Comparison of ENCODE assay signal across 14 cellular contexts in the genomic region with DNA sequence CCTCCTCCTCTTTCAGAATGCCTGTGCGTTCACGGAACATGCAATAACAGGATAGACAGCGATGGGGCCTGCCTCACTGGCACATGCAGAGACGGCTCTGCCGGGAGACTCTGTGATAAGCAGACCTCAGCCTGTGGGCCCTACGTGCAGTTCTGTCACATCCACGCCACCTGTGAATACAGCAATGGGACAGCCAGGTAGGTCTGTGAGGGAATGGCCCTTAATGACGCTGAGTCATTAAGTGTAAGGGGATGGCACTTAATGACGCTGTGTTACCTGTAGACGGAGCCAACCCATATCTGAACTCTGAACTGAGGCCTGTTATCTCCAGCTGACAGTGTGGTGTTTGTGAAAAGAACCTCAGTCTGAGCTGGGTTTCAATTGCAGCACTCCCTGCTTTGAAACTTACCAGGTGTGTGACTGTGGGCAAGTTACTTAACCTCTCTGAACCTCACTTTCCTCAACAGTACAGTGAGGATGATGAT.
"Had no signal": no experiment of that assay in that cellular context is flagged by ENCODE, and none has a peak within 500 bp of the region (broad histone marks: within the 10 kb centered on the region; RNA-seq: fewer than 3 reads in every experiment).

No MANE protein-coding gene starts in this region.

- H3K4me1 Mint-ChIP-seq: activated T-helper 17 cell treated with anti-CD3 and anti-CD28 coated beads, Interleukin-2, amount 50 U/mL, for 72 hours had no signal

- H3K4me3 Mint-ChIP-seq: activated naive CD4-positive, alpha-beta T cell treated with anti-CD3 and anti-CD28 coated beads for 36 hours; activated T-helper 17 cell treated with anti-CD3 and anti-CD28 coated beads, Interleukin-2, amount 50 U/mL, for 72 hours had no signal

- DNase-seq: activated CD4-positive, alpha-beta T cell treated with anti-CD3 and anti-CD28 coated beads, Interleukin-2, amount 50 U/mL, for 1 hour; activated CD4-positive, CD25-positive, alpha-beta regulatory T cell; activated CD8-positive, alpha-beta memory T cell treated with anti-CD3 and anti-CD28 coated beads for 24 hours; activated naive CD4-positive, alpha-beta T cell treated with anti-CD3 and anti-CD28 coated beads for 36 hours; dorsolateral prefrontal cortex; hippocampal formation; ovary; spleen; stomach; T-helper 2 cell; testis had no signal

- H3K36me3 ChIP-seq: cardiac muscle cell, ovary, stomach had no signal

- H3K27ac ChIP-seq: cardiac muscle cell, dorsolateral prefrontal cortex, ovary, testis had no signal

- H3K4me1 ChIP-seq: testis had no signal

- H3K9me3 Mint-ChIP-seq: activated naive CD4-positive, alpha-beta T cell treated with anti-CD3 and anti-CD28 coated beads for 36 hours; activated T-helper 17 cell treated with anti-CD3 and anti-CD28 coated beads, Interleukin-2, amount 50 U/mL, for 72 hours had no signal

- H3K27me3 ChIP-seq: cardiac muscle cell, ovary, stomach, testis had no signal

- ATAC-seq: activated T-helper 17 cell treated with anti-CD3 and anti-CD28 coated beads, Interleukin-2, amount 50 U/mL, for 72 hours; sciatic nerve had no signal

- H3K27ac Mint-ChIP-seq: activated naive CD4-positive, alpha-beta T cell treated with anti-CD3 and anti-CD28 coated beads for 36 hours; activated T-helper 17 cell treated with anti-CD3 and anti-CD28 coated beads, Interleukin-2, amount 50 U/mL, for 72 hours had no signal

- H3K4me3 ChIP-seq: cardiac muscle cell, dorsolateral prefrontal cortex, ovary, spleen, stomach, testis had no signal

- H3K9me3 ChIP-seq: ovary, spleen, stomach, testis had no signal
